8 cellular contexts compared by ENCODE assay signal in genomic region chr1:201648066-201648910, GRCh38.
A peak's percentile ranks its signal among the peaks of the same experiment; 100 is the strongest.
DNase-seq lines count a peak whose midpoint lies in the region; ATAC-seq and TF ChIP-seq lines count a peak whose summit lies in the region.

No MANE protein-coding gene starts in this region.

- H3K4me1 ChIP-seq in mucosa of stomach (ENCODE audit: control insufficient read depth, insufficient read depth, low read length), result peaks cover 24% of the 10 kb centered on the region

- H3K9ac ChIP-seq in mucosa of stomach (ENCODE audit: low read length), result peak overlapping the region; percentile 24

- no peaks in the 10 kb centered on the region for H3K9me3 Mint-ChIP-seq in activated naive CD8-positive, alpha-beta T cell treated with anti-CD3 and anti-CD28 coated beads for 36 hours
- H3K9me3 Mint-ChIP-seq in activated naive CD8-positive, alpha-beta T cell treated with anti-CD3 and anti-CD28 coated beads, Interleukin-2, amount 50 U/mL, for 24 hours, result no peaks in the 10 kb centered on the region

- H3K36me3 ChIP-seq in mucosa of stomach (ENCODE audit: control insufficient read depth, insufficient read depth, low read length), result no peaks in the 10 kb centered on the region

- H3K27me3 Mint-ChIP-seq in activated naive CD8-positive, alpha-beta T cell treated with anti-CD3 and anti-CD28 coated beads for 36 hours, result peaks cover 45% of the 10 kb centered on the region
- H3K27me3 Mint-ChIP-seq in activated naive CD8-positive, alpha-beta T cell treated with anti-CD3 and anti-CD28 coated beads, Interleukin-2, amount 50 U/mL, for 24 hours, result peaks cover 32% of the 10 kb centered on the region

- H3K27me3 ChIP-seq in mucosa of stomach (ENCODE audit: control insufficient read depth, insufficient read depth, low read length), result peaks cover 21% of the 10 kb centered on the region

- DNase-seq in activated naive CD8-positive, alpha-beta T cell treated with anti-CD3 and anti-CD28 coated beads for 36 hours, result no peak
- no peak for DNase-seq in activated naive CD8-positive, alpha-beta T cell treated with anti-CD3 and anti-CD28 coated beads, Interleukin-2, amount 50 U/mL, for 24 hours
- peak; percentile 75 for DNase-seq in epidermal melanocyte (ENCODE audit: insufficient read length, low spot score)
- DNase-seq in activated CD4-positive, CD25-positive, alpha-beta regulatory T cell (lab: John Stamatoyannopoulos, UW), result no peak

- no peak overlapping the region for H3K27ac Mint-ChIP-seq in activated naive CD8-positive, alpha-beta T cell treated with anti-CD3 and anti-CD28 coated beads for 36 hours
- H3K27ac Mint-ChIP-seq in activated naive CD8-positive, alpha-beta T cell treated with anti-CD3 and anti-CD28 coated beads, Interleukin-2, amount 50 U/mL, for 24 hours, result no peak overlapping the region

- ATAC-seq in activated naive CD8-positive, alpha-beta T cell treated with anti-CD3 and anti-CD28 coated beads, Interleukin-2, amount 50 U/mL, for 24 hours, result no peak
- ATAC-seq in HG03139 (IDR thresholded peaks at IDR 0.05; ENCODE audit: unreplicated experiment) (no peak), HG03135 (IDR thresholded peaks at IDR 0.05; ENCODE audit: unreplicated experiment) (no peak)

- peak overlapping the region; percentile 11 for H3K4me3 ChIP-seq in mucosa of stomach (ENCODE audit: low read length)

- no peaks in the 10 kb centered on the region for H3K36me3 Mint-ChIP-seq in activated naive CD8-positive, alpha-beta T cell treated with anti-CD3 and anti-CD28 coated beads for 36 hours
- H3K36me3 Mint-ChIP-seq in activated naive CD8-positive, alpha-beta T cell treated with anti-CD3 and anti-CD28 coated beads, Interleukin-2, amount 50 U/mL, for 24 hours (ENCODE audit: low read depth), result no peaks in the 10 kb centered on the region

- H3K4me3 Mint-ChIP-seq in activated naive CD8-positive, alpha-beta T cell treated with anti-CD3 and anti-CD28 coated beads for 36 hours, result peak overlapping the region; percentile 40
- H3K4me3 Mint-ChIP-seq in activated naive CD8-positive, alpha-beta T cell treated with anti-CD3 and anti-CD28 coated beads, Interleukin-2, amount 50 U/mL, for 24 hours, result no peak overlapping the region

- peaks cover 3% of the 10 kb centered on the region for H3K4me1 Mint-ChIP-seq in activated naive CD8-positive, alpha-beta T cell treated with anti-CD3 and anti-CD28 coated beads for 36 hours
- H3K4me1 Mint-ChIP-seq in activated naive CD8-positive, alpha-beta T cell treated with anti-CD3 and anti-CD28 coated beads, Interleukin-2, amount 50 U/mL, for 24 hours, result no peaks in the 10 kb centered on the region

- no peaks in the 10 kb centered on the region for H3K9me3 ChIP-seq in mucosa of stomach (ENCODE audit: control insufficient read depth, low read length)

TF ChIP-seq in PFSK-1, 5 proteins besides CTCF, POLR2A, EP300 and RAD21:
- TF ChIP-seq SIN3A (IDR thresholded peaks at IDR 0.05; ENCODE audit: borderline replicate concordance, insufficient read depth, low read length), result 0 out of 2 replicates have a peak, but pooled peaks have one; percentile 34
- TF ChIP-seq FOXP2 (optimal IDR thresholded peaks at IDR 0.05; ENCODE audit: borderline replicate concordance, extremely low read depth, extremely low read length, insufficient read depth), result peak; percentile 52
- no peak for TF ChIP-seq TAF1 (IDR thresholded peaks at IDR 0.05; ENCODE audit: borderline replicate concordance, insufficient read depth, low read length)
- no peak for TF ChIP-seq POLR2AphosphoS5 (IDR thresholded peaks at IDR 0.05; ENCODE audit: low read depth, low read length)
- TF ChIP-seq, protein P1, sequence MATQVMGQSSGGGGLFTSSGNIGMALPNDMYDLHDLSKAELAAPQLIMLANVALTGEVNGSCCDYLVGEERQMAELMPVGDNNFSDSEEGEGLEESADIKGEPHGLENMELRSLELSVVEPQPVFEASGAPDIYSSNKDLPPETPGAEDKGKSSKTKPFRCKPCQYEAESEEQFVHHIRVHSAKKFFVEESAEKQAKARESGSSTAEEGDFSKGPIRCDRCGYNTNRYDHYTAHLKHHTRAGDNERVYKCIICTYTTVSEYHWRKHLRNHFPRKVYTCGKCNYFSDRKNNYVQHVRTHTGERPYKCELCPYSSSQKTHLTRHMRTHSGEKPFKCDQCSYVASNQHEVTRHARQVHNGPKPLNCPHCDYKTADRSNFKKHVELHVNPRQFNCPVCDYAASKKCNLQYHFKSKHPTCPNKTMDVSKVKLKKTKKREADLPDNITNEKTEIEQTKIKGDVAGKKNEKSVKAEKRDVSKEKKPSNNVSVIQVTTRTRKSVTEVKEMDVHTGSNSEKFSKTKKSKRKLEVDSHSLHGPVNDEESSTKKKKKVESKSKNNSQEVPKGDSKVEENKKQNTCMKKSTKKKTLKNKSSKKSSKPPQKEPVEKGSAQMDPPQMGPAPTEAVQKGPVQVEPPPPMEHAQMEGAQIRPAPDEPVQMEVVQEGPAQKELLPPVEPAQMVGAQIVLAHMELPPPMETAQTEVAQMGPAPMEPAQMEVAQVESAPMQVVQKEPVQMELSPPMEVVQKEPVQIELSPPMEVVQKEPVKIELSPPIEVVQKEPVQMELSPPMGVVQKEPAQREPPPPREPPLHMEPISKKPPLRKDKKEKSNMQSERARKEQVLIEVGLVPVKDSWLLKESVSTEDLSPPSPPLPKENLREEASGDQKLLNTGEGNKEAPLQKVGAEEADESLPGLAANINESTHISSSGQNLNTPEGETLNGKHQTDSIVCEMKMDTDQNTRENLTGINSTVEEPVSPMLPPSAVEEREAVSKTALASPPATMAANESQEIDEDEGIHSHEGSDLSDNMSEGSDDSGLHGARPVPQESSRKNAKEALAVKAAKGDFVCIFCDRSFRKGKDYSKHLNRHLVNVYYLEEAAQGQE (IDR thresholded peaks at IDR 0.05; ENCODE audit: insufficient read depth in 1 of 2, low read depth in 2 of 2, low read length in 2 of 2), result no peak
